ENCODE assay signal across 8 cellular contexts in the genomic region with DNA sequence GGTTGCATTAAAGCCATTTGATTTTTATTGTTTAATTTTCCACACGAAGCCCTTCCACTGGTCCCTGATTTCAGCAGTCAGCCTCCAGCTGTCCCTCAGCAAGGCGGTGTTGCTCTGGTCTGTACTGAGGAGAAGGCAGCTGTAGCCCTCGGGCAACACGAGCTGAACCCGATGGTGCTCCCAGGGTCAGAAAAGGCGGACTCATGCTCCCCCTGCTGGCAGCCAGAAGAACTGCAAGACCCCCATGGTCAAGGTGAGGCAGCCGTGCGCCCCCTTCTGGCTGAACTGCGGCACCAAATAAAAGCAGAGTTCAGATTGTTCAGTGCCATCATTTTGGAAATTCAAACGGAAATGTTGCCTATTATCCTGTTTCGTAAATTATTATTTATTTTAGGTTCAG.
DNase-seq lines count a peak whose midpoint lies in the region; ATAC-seq, FAIRE-seq and TF ChIP-seq lines count a peak whose summit lies in the region.
"Not testable (repeated sequence)": the region's sequence is repeated elsewhere in the genome, so short reads cannot be mapped to it uniquely, and the experiment has no call there.

No MANE protein-coding gene starts in this region.

- H3K4me1 Mint-ChIP-seq in activated B cell treated with CpG ODN at 0.5 μM for 24 hours; central memory CD8-positive, alpha-beta T cell; stimulated activated naive CD8-positive, alpha-beta T cell treated with anti-CD3 and anti-CD28 coated beads, Interleukin-15, amount 100 ng/mL, for 72 hours: not testable (repeated sequence)

- CTCF ChIA-PET in activated B cell treated with CpG ODN at 0.5 μM for 24 hours (lab: Charles Lee) = not testable (repeated sequence)

- H3K27ac Mint-ChIP-seq in activated B cell treated with CpG ODN at 0.5 μM for 24 hours; central memory CD8-positive, alpha-beta T cell (ENCODE audit: low read depth); stimulated activated naive CD8-positive, alpha-beta T cell treated with anti-CD3 and anti-CD28 coated beads, Interleukin-15, amount 100 ng/mL, for 72 hours: not testable (repeated sequence)

- intact Hi-C loops in activated B cell treated with CpG ODN at 0.5 μM for 24 hours (cut with micrococcal nuclease) = not testable (repeated sequence)

- not testable (repeated sequence) for H3K4me3 Mint-ChIP-seq in activated B cell treated with CpG ODN at 0.5 μM for 24 hours; central memory CD8-positive, alpha-beta T cell; stimulated activated naive CD8-positive, alpha-beta T cell treated with anti-CD3 and anti-CD28 coated beads, Interleukin-15, amount 100 ng/mL, for 72 hours

- H3K27me3 Mint-ChIP-seq in activated B cell treated with CpG ODN at 0.5 μM for 24 hours; central memory CD8-positive, alpha-beta T cell; stimulated activated naive CD8-positive, alpha-beta T cell treated with anti-CD3 and anti-CD28 coated beads, Interleukin-15, amount 100 ng/mL, for 72 hours: not testable (repeated sequence)

- DNase-seq in GM18507 (ENCODE audit: extremely low spot score, insufficient read length, low read depth); activated B cell treated with CpG ODN at 0.5 μM for 24 hours; central memory CD8-positive, alpha-beta T cell (ENCODE audit: low spot score in 2 of 2); stimulated activated naive CD8-positive, alpha-beta T cell treated with anti-CD3 and anti-CD28 coated beads, Interleukin-15, amount 100 ng/mL, for 72 hours: not testable (repeated sequence)

- POLR2A ChIA-PET in activated B cell treated with CpG ODN at 0.5 μM for 24 hours (lab: Charles Lee) = not testable (repeated sequence)

- not testable (repeated sequence) for TF ChIP-seq CTCF in activated B cell treated with CpG ODN at 0.5 μM for 24 hours (IDR thresholded peaks at IDR 0.05)

- peak; percentile 70 for FAIRE-seq in GM18507 (lab: Jason Lieb, UNC)

- H3K9me3 Mint-ChIP-seq in activated B cell treated with CpG ODN at 0.5 μM for 24 hours; central memory CD8-positive, alpha-beta T cell; stimulated activated naive CD8-positive, alpha-beta T cell treated with anti-CD3 and anti-CD28 coated beads, Interleukin-15, amount 100 ng/mL, for 72 hours: not testable (repeated sequence)

- ATAC-seq in GM21390 (IDR thresholded peaks at IDR 0.05; ENCODE audit: unreplicated experiment) (peak; percentile 88), HG02623 (IDR thresholded peaks at IDR 0.05; ENCODE audit: unreplicated experiment) (peak; percentile 94), HG03045 (IDR thresholded peaks at IDR 0.05; ENCODE audit: unreplicated experiment) (peak; percentile 87), HG03457 (IDR thresholded peaks at IDR 0.05; ENCODE audit: unreplicated experiment) (peak; percentile 80), activated B cell treated with CpG ODN at 0.5 μM for 24 hours (ENCODE audit: low read depth) (peak; percentile 54)
- ATAC-seq in central memory CD8-positive, alpha-beta T cell (replicated peaks; ENCODE audit: extremely low read depth, poor library complexity, severe bottlenecking) = peak; percentile 81
- ATAC-seq in stimulated activated naive CD8-positive, alpha-beta T cell treated with anti-CD3 and anti-CD28 coated beads, Interleukin-15, amount 100 ng/mL, for 72 hours = peak; percentile 88

- H3K36me3 Mint-ChIP-seq in activated B cell treated with CpG ODN at 0.5 μM for 24 hours (ENCODE audit: low read depth); central memory CD8-positive, alpha-beta T cell (ENCODE audit: insufficient read depth): not testable (repeated sequence)
